10 cellular contexts compared by ENCODE assay signal in genomic region chr17:17698371-17698770, GRCh38. TPM values are rescaled to one million over a fixed set of nuclear protein-coding genes. Genes with fewer than 3 reads are reported as not detected.
DNase-seq lines count a peak whose midpoint lies in the region; ATAC-seq, FAIRE-seq and TF ChIP-seq lines count a peak whose summit lies in the region.
"Had no signal": no experiment of that assay in that cellular context is flagged by ENCODE, and none has a peak within 500 bp of the region (broad histone marks: within the 10 kb centered on the region; RNA-seq: fewer than 3 reads in every experiment).

No MANE protein-coding gene starts in this region.

- 65 to 81% (median 66%) methylated on average over 5 of the region's 5 CpGs for WGBS in heart left ventricle, 4 donors
- WGBS in H1 (ENCODE audit: extremely low coverage in 1 of 2, insufficient coverage in 1 of 2, insufficient read length in 1 of 2, insufficient replicate concordance in 2 of 2, low coverage in 1 of 2, low lambda C conversion rate in 2 of 2, missing lambda C conversion rate in 1 of 2), 2 experiments: 15% methylated on average over 2 of the region's 5 CpGs; no CpG with 5 or more reads in 1 of the 2 experiments

- H3K4me1 ChIP-seq in heart left ventricle (peaks cover 11 to 97% (median 82%) of the 10 kb centered on the region in 12 donors), H1 (replicated peaks in 1 of 4; ENCODE audit: control insufficient read depth in 3 of 4, insufficient read depth in 4 of 4, low read length in 3 of 4) (peaks cover 0 to 48% (median 42%) of the 10 kb centered on the region in 4 experiments; a peak in 6 of 7 replicates), osteoblast (ENCODE audit: insufficient read depth, low read length) (peaks cover 51% of the 10 kb centered on the region), upper lobe of right lung (peaks cover 57% of the 10 kb centered on the region)

- no peak overlapping the region for H2AK5ac ChIP-seq in H1 (ENCODE audit: low read depth, low read length)

- POLR2A ChIA-PET in H1 (lab: Charles Lee; ENCODE audit: partially characterized antibody): interaction anchor here (0.8 to 2.1 kb wide), 2 partner anchors 13 to 83 kb away, joined by 3 to 7 read pairs; no protein-coding TSS in a partner anchor

- H2BK20ac ChIP-seq in H1 (ENCODE audit: low read length): no peak overlapping the region

- H2BK5ac ChIP-seq in H1 (ENCODE audit: low read depth, low read length): no peak overlapping the region

- H2BK12ac ChIP-seq in H1 (ENCODE audit: low read depth, low read length): peak overlapping the region; percentile 3; the same call in 1 of the 2 replicates

- H4K20me1 ChIP-seq in H1 (replicated peaks in 1 of 2; ENCODE audit: control insufficient read depth in 1 of 2, insufficient read depth in 2 of 2, low read length in 2 of 2): peaks cover 32 to 35% of the 10 kb centered on the region in 2 experiments
- H4K20me1 ChIP-seq in osteoblast (ENCODE audit: insufficient read depth, low read length): peaks cover 57% of the 10 kb centered on the region

- H3K56ac ChIP-seq in H1 (replicated peaks; ENCODE audit: insufficient read length, low read depth, low read length): no peak overlapping the region

- H3K36me3 ChIP-seq in heart left ventricle (no peaks in the 10 kb centered on the region), H1 (ENCODE audit: control insufficient read depth in 2 of 4, insufficient read depth in 4 of 4, low read length in 3 of 4) (no peaks in the 10 kb centered on the region), osteoblast (ENCODE audit: insufficient read depth, low read length) (no peaks in the 10 kb centered on the region), upper lobe of right lung (no peaks in the 10 kb centered on the region)

- ATAC-seq in heart left ventricle (no peak), Right ventricle myocardium superior (ENCODE audit: poor library complexity) (no peak), upper lobe of right lung (no peak), HG02938 (IDR thresholded peaks at IDR 0.05; ENCODE audit: unreplicated experiment) (no peak)
- ATAC-seq: GM12878 had no signal

- TF ChIP-seq CTCF in heart left ventricle (IDR thresholded peaks at IDR 0.05) (no peak), H1 (IDR thresholded peaks at IDR 0.05; ENCODE audit: control extremely low read depth in 1 of 3, insufficient read depth in 1 of 3, low read depth in 1 of 3, low read length in 3 of 3) (no peak), osteoblast (IDR thresholded peaks at IDR 0.05; ENCODE audit: extremely low read depth, low read depth, low read length) (no peak), upper lobe of right lung (IDR thresholded peaks at IDR 0.05) (no peak)

- no peaks in the 10 kb centered on the region for H3K9me3 ChIP-seq in heart left ventricle
- no peaks in the 10 kb centered on the region for H3K9me3 ChIP-seq in H1 (ENCODE audit: insufficient read depth in 2 of 2, low read depth in 1 of 2, low read length in 1 of 2)
- H3K9me3 ChIP-seq in osteoblast (ENCODE audit: low read depth, low read length): no peaks in the 10 kb centered on the region
- no peaks in the 10 kb centered on the region for H3K9me3 ChIP-seq in upper lobe of right lung

- no peak overlapping the region for H3K14ac ChIP-seq in H1 (ENCODE audit: insufficient read length)

- H3K4me2 ChIP-seq in H1 (ENCODE audit: insufficient read depth in 1 of 2, low read depth in 2 of 2, low read length in 2 of 2) (peak overlapping the region; percentile 28 to 55; a peak in 3 of 4 replicates), osteoblast (ENCODE audit: insufficient read depth, low read length) (no peak overlapping the region)

- H3K4me3 ChIP-seq in heart left ventricle (no peak overlapping the region), H1 (ENCODE audit: extremely low read depth in 1 of 4, insufficient read depth in 2 of 4, low read depth in 3 of 4, low read length in 4 of 4) (no peak overlapping the region), osteoblast (ENCODE audit: insufficient read depth, low read length) (no peak overlapping the region), upper lobe of right lung (no peak overlapping the region)
- H3K4me3 ChIP-seq: GM12878 had no signal

- TF ChIP-seq EP300 in H1 (IDR thresholded peaks at IDR 0.05; ENCODE audit: borderline replicate concordance in 1 of 2, low read depth in 2 of 2, low read length in 2 of 2): no peak

- 0 out of 2 replicates have a peak overlapping the region, but pooled peaks have one; percentile 51 for H3K18ac ChIP-seq in H1 (ENCODE audit: extremely low read depth, low read length)

- H3K27ac ChIP-seq in heart left ventricle (peak overlapping the region in 11 of 12 donors; percentile 3 to 99 (median 96)), H1 (ENCODE audit: low read depth, low read length) (no peak overlapping the region), osteoblast (ENCODE audit: low read depth, low read length) (peak overlapping the region; percentile 60), upper lobe of right lung (peak overlapping the region; percentile 36)

- CTCF ChIA-PET in H1 (lab: Charles Lee; ENCODE audit: partially characterized antibody): interaction anchor here (0.5 to 1.2 kb wide), 3 partner anchors 16 to 226 kb away, joined by 3 to 6 read pairs (median 4); no protein-coding TSS in a partner anchor

- TF ChIP-seq RAD21 in H1 (IDR thresholded peaks at IDR 0.05 in 1 of 2, conservative IDR thresholded peaks at IDR 0.05 in 1 of 2; ENCODE audit: low read depth in 2 of 2, low read length in 2 of 2): no peak

- H3K27me3 ChIP-seq in heart left ventricle: no peaks in the 10 kb centered on the region
- H3K27me3 ChIP-seq in H1 (replicated peaks in 1 of 4; ENCODE audit: control insufficient read depth in 3 of 4, extremely low read depth in 1 of 4, insufficient read depth in 3 of 4, low read length in 3 of 4): peaks cover 69 to 93% (median 85%) of the 10 kb centered on the region in 4 experiments
- no peaks in the 10 kb centered on the region for H3K27me3 ChIP-seq in osteoblast (ENCODE audit: insufficient read depth, low read length)
- no peaks in the 10 kb centered on the region for H3K27me3 ChIP-seq in upper lobe of right lung

- no peak overlapping the region for H2BK15ac ChIP-seq in H1 (ENCODE audit: low read length)

- no peak overlapping the region for H2BK120ac ChIP-seq in H1 (replicated peaks; ENCODE audit: low read depth, low read length)

- no peaks in the 10 kb centered on the region for H3K79me1 ChIP-seq in H1 (ENCODE audit: low read depth, low read length)

- FAIRE-seq in H1 (lab: Jason Lieb, UNC): no peak
- FAIRE-seq: GM12878 had no signal

- H3K9ac ChIP-seq in H1 (replicated peaks in 1 of 4; ENCODE audit: extremely low read depth in 1 of 4, low read depth in 3 of 4, low read length in 3 of 4): no peak overlapping the region

- H2AFZ ChIP-seq in H1 (ENCODE audit: low read length): no peak overlapping the region
- H2AFZ ChIP-seq in osteoblast (ENCODE audit: low read length): no peak overlapping the region

- H3K79me2 ChIP-seq in H1 (ENCODE audit: control insufficient read depth in 1 of 2, insufficient read depth in 2 of 2, low read length in 2 of 2) (no peaks in the 10 kb centered on the region), osteoblast (ENCODE audit: insufficient read depth, low read length) (peaks cover 94% of the 10 kb centered on the region)

- no peak overlapping the region for H3K23ac ChIP-seq in H1 (ENCODE audit: insufficient read length)

- no peak overlapping the region for H3K4ac ChIP-seq in H1 (replicated peaks; ENCODE audit: insufficient read length, low read depth, low read length)

- intact Hi-C loops in heart left ventricle (cut with DNase I) (loop anchor here in 2 of 10 donors (5.0 kb wide), 2 partner anchors 39 to 84 kb away; no protein-coding TSS in a partner anchor), Right ventricle myocardium superior (cut with DNase I) (no loop called here), upper lobe of right lung (cut with DNase I) (no loop called here)

- no peak overlapping the region for H4K91ac ChIP-seq in H1 (replicated peaks; ENCODE audit: insufficient read length, low read length)

- no peak for DNase-seq in heart left ventricle
- no peak for DNase-seq in Right ventricle myocardium superior
- DNase-seq in H1 (ENCODE audit: low read depth in 1 of 2, low spot score in 2 of 2): no peak
- DNase-seq in osteoblast (ENCODE audit: insufficient read length, low spot score, missing footprints): peak; percentile 82
- DNase-seq in upper lobe of right lung: no peak
- DNase-seq in COR-L47 (lab: John Stamatoyannopoulos, UW): no peak
- DNase-seq in NK-92 treated with Interleukin-12 subunit alpha and Interleukin-12 subunit beta, amount 100 ng/mL, for 24 hours (lab: John Stamatoyannopoulos, UW): no peak
- DNase-seq: activated effector memory CD4-positive, alpha-beta T cell treated with anti-CD3 and anti-CD28 coated beads, Interleukin-2, amount 50 U/mL, for 16 hours had no signal

- H3K23me2 ChIP-seq in H1 (ENCODE audit: low read depth, low read length): peaks cover 7% of the 10 kb centered on the region; the same call in 1 of the 2 replicates

- H4K5ac ChIP-seq in H1 (ENCODE audit: insufficient read length, low read depth, low read length): no peak overlapping the region

- H4K8ac ChIP-seq in H1 (ENCODE audit: extremely low read depth, insufficient read depth, low read length): no peak overlapping the region

- TF ChIP-seq POLR2A in heart left ventricle (IDR thresholded peaks at IDR 0.05) (no peak), H1 (IDR thresholded peaks at IDR 0.05; ENCODE audit: control extremely low read depth in 1 of 2, low read depth in 2 of 2, low read length in 2 of 2) (no peak)

TF ChIP-seq in H1, 55 proteins besides CTCF, POLR2A, EP300 and RAD21 (continues in another document):
- TF ChIP-seq SUZ12 (IDR thresholded peaks at IDR 0.05; ENCODE audit: low read length) (peak; percentile 26; the same call in 1 of the 2 replicates), POLR2AphosphoS5 (IDR thresholded peaks at IDR 0.05; ENCODE audit: low read depth, low read length) (no peak), PHF8 (conservative IDR thresholded peaks at IDR 0.05; ENCODE audit: low read depth, low read length) (no peak), RXRA (IDR thresholded peaks at IDR 0.05; ENCODE audit: insufficient read depth, low read depth, low read length) (no peak), ASH2L (IDR thresholded peaks at IDR 0.05; ENCODE audit: low read length) (peak; percentile 51)

RNA-seq across cellular contexts. Expression of gene RAI1, which starts 17.1 kb away (rescaled TPM):
- total RNA-seq in heart left ventricle (10 to 100 TPM; 15.1 to 37.2 (median 20.8) TPM), Right ventricle myocardium superior (28.3 TPM), osteoblast (14.4 and 15.6 TPM in 2 replicates), upper lobe of right lung (38.1 TPM)
- polyA plus RNA-seq in heart left ventricle (10 to 100 TPM; 17.2 to 23.0 TPM), H1 (2011; rRNA removed) (0.39 and 0.57 TPM in 2 replicates)
- 0.80 and 1.2 TPM in 2 replicates for total RNA-seq in H1 (2021; fragmentation: NEBNext Ultra II Directional; extraction: Animal tissue kit (Norgen Biotek cat#: 25700))
- 0.45 TPM for polyA plus RNA-seq in H1 (2011; cell fraction: cytosol; rRNA removed)
- 1.5 TPM for polyA plus RNA-seq in H1 (2011; cell fraction: nucleus; rRNA removed)
- polyA plus RNA-seq in H1 (2012, experiment 1 of 2): 0.89 to 1.6 TPM (median 1.1 TPM) in 4 replicates
- polyA plus RNA-seq in H1 (2012, experiment 2 of 2): 0.58 TPM
- polyA plus RNA-seq in H1 (2013, experiment 1 of 2): 0.71 TPM
- 0.57 TPM for polyA plus RNA-seq in H1 (2013, experiment 2 of 2)
- 0.13 and 0.22 TPM in 2 replicates for polyA minus RNA-seq in H1 (2011; rRNA and poly(A)+ RNA removed)
- polyA minus RNA-seq in H1 (2011; cell fraction: cytosol; rRNA and poly(A)+ RNA removed): 0.73 TPM
- polyA minus RNA-seq in H1 (2011; cell fraction: nucleus; rRNA and poly(A)+ RNA removed): 1.4 TPM
